ENCODE assay signal across 1 cellular context in the genomic region with DNA sequence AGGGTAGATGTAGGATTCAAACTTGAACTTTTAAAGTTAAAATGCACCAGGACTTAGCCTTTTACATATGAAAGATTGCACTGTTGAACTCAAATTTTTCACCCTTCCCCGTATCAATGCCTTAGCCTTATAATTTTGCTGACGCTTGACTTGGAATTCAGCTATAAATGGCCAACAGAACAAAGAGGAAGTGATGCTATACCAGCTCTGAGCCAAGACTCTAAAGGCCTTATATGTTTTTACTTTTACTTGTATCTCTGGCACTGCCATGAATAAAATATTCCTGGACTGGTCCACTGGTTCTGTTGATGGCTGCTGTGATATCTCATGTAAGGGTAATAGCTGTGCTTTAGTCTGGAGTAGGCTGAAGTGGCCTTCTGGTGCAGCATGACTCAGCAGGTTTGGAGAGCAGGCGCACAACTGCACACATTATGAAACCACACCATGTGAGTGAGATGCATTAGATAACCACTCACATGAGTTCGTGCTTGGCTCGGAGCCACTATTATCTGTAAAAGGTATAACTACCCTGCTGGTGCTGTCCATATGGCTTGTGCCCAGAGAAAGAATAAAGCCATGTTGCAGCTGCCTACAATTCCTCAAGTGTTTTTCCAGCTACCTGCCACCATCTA.
TF ChIP-seq lines count a peak whose summit lies in the region.

No MANE protein-coding gene starts in this region.

TF ChIP-seq in K562, 482 proteins besides CTCF, POLR2A, EP300 and RAD21 (continued from another document):
- no peak for TF ChIP-seq ATF1 (CRISPR knock-in tag; IDR thresholded peaks at IDR 0.05)
- TF ChIP-seq ATF1 (tag; IDR thresholded peaks at IDR 0.05): no peak
- TF ChIP-seq BMI1 (IDR thresholded peaks at IDR 0.05; ENCODE audit: low read length): no peak
- no peak for TF ChIP-seq ZNF79 (CRISPR knock-in tag; IDR thresholded peaks at IDR 0.05; ENCODE audit: low read depth)
